9 cellular contexts compared by ENCODE assay signal in the genomic region with DNA sequence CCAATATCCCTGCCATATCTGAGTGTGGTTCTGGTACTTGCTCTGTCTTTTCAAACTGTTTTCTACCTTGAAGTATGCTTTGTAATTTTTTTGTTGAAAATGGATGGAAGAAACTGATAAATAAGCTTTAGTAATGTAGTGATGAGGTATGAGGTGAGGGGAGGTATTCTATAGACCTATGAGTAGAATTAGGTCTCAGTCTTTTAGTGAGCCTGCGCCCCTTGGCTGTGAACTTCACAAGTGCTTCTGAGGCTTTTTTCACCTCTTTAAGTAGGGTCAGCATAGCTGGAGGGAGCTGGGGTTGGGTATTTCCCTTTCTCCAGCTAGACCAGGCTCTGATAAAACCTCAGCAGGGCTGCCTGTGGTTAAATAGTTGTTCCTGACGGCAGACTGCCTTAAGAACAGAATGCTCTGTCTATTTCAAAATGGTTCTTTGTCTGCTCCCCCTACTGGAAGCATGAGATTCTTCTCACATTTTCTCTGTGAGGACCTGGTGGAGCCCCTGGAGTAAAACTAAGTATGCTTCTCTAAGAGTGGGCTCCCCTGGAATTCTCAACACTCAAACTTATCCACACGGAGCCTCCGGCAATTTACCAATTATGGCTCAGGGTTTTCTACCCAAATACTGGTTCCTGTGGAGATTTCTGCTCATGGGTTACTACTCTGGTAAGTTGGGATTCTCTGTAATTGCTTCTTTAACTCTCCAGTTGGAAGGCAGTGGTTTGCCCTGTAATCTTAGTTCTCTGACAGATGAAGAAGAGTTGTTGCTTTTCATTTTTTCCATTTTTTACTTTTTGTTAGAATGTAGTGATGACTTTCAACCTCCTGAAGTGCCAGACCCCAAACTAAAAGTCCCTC. TPM values are rescaled to one million over a fixed set of nuclear protein-coding genes. Genes with fewer than 3 reads are reported as not detected.
A peak's percentile ranks its signal among the peaks of the same experiment; 100 is the strongest.
DNase-seq lines count a peak whose midpoint lies in the region; ATAC-seq and TF ChIP-seq lines count a peak whose summit lies in the region.
"Had no signal": no experiment of that assay in that cellular context is flagged by ENCODE, and none has a peak within 500 bp of the region (broad histone marks: within the 10 kb centered on the region; RNA-seq: fewer than 3 reads in every experiment).

No MANE protein-coding gene starts in this region.

- H3K4me3 ChIP-seq in GM23338: no peak overlapping the region
- no peak overlapping the region for H3K4me3 ChIP-seq in Peyer's patch
- H3K4me3 ChIP-seq in neural cell (ENCODE audit: low read length): no peak overlapping the region

- H2AFZ ChIP-seq in GM23338 (peak overlapping the region; percentile 75; the same call in 1 of the 2 replicates), neural cell (ENCODE audit: low read depth, low read length) (no peak overlapping the region)

- H3K79me2 ChIP-seq in GM23338 (replicated peaks; ENCODE audit: insufficient read depth) (no peaks in the 10 kb centered on the region), neural cell (replicated peaks; ENCODE audit: insufficient read depth, low read length) (no peaks in the 10 kb centered on the region)

- H3K36me3 ChIP-seq in GM23338 (ENCODE audit: insufficient read depth) (no peaks in the 10 kb centered on the region), Peyer's patch (no peaks in the 10 kb centered on the region), neural cell (ENCODE audit: insufficient read depth, low read length) (no peaks in the 10 kb centered on the region)

- peak; percentile 56 to 62 for TF ChIP-seq CTCF in GM23338 (conservative IDR thresholded peaks at IDR 0.05; ENCODE audit: low read depth in 2 of 2)
- TF ChIP-seq CTCF in Peyer's patch (IDR thresholded peaks at IDR 0.05): peak in 4 of 6 experiments; percentile 24 to 60 (median 50)
- peak; percentile 53 for TF ChIP-seq CTCF in neural cell (IDR thresholded peaks at IDR 0.05; ENCODE audit: poor library complexity, severe bottlenecking)

- TF ChIP-seq EP300 in neural cell (conservative IDR thresholded peaks at IDR 0.05; ENCODE audit: poor library complexity, severe bottlenecking): no peak

- no peak overlapping the region for H3K4me3 Mint-ChIP-seq in GM23338

- no peaks in the 10 kb centered on the region for H3K9me3 ChIP-seq in Peyer's patch
- no peaks in the 10 kb centered on the region for H3K9me3 ChIP-seq in neural cell (ENCODE audit: low read length)

- H3F3A ChIP-seq in GM23338 (replicated peaks; ENCODE audit: low read depth): no peaks in the 10 kb centered on the region
- no peaks in the 10 kb centered on the region for H3F3A ChIP-seq in neural cell (ENCODE audit: insufficient read depth, low read length, poor library complexity, severe bottlenecking)

- H3K27me3 Mint-ChIP-seq in GM23338 (ENCODE audit: insufficient read depth, low read depth, poor library complexity): no peaks in the 10 kb centered on the region

- 0 out of 3 replicates have a peak, but pooled peaks cover 7% of the 10 kb centered on the region for H3K36me3 Mint-ChIP-seq in GM23338 (ENCODE audit: low read depth)

- peak; percentile 10 for TF ChIP-seq RAD21 in neural cell (conservative IDR thresholded peaks at IDR 0.05)

- peak; percentile 98 for ATAC-seq in GM23338
- peak; percentile 46 for ATAC-seq in esophagus mucosa
- no peak for ATAC-seq in HG02759 (IDR thresholded peaks at IDR 0.05; ENCODE audit: unreplicated experiment)
- no peak for ATAC-seq in GM18909 (IDR thresholded peaks at IDR 0.05; ENCODE audit: poor library complexity, unreplicated experiment)

- peaks cover 13% of the 10 kb centered on the region for H3K9me3 Mint-ChIP-seq in GM23338

- no peaks in the 10 kb centered on the region for H3K4me1 Mint-ChIP-seq in GM23338

- H4K20me1 ChIP-seq in GM23338 (replicated peaks; ENCODE audit: insufficient read depth) (no peaks in the 10 kb centered on the region), neural cell (ENCODE audit: insufficient read depth) (no peaks in the 10 kb centered on the region)

- DNase-seq in AG08395 (ENCODE audit: low spot score) (peak; percentile 74), GM23338 (ENCODE audit: low spot score) (peak; percentile 80), Peyer's patch (peak in 1 of 3 donors; percentile 41), nucleus accumbens (lab: John Stamatoyannopoulos, UW) (no peak)

- H3K27me3 ChIP-seq in GM23338 (ENCODE audit: insufficient read depth) (no peaks in the 10 kb centered on the region), Peyer's patch (no peaks in the 10 kb centered on the region), neural cell (ENCODE audit: insufficient read depth, low read depth, low read length) (no peaks in the 10 kb centered on the region)

- H3K4me2 ChIP-seq in GM23338: no peak overlapping the region
- no peak overlapping the region for H3K4me2 ChIP-seq in neural cell (ENCODE audit: low read length)

- H3K9me2 ChIP-seq in GM23338 (ENCODE audit: insufficient read depth) (peaks cover 4% of the 10 kb centered on the region; the same call in 1 of the 2 replicates), neural cell (ENCODE audit: insufficient read depth, low read length) (no peaks in the 10 kb centered on the region)

- no peak for TF ChIP-seq POLR2A in Peyer's patch (IDR thresholded peaks at IDR 0.05)

- no peak overlapping the region for H3K27ac ChIP-seq in GM23338 (ENCODE audit: low read depth)
- H3K27ac ChIP-seq in Peyer's patch: no peak overlapping the region
- no peak overlapping the region for H3K27ac ChIP-seq in neural cell (ENCODE audit: low read length)

- H3K9ac ChIP-seq in neural cell (ENCODE audit: low read length): no peak overlapping the region

- no peak overlapping the region for H3K27ac Mint-ChIP-seq in GM23338

- H3K4me1 ChIP-seq in GM23338 (ENCODE audit: insufficient read depth): no peaks in the 10 kb centered on the region
- no peaks in the 10 kb centered on the region for H3K4me1 ChIP-seq in Peyer's patch

TF ChIP-seq in GM23338, 12 proteins besides CTCF, POLR2A, EP300 and RAD21 (continues in another document):
- TF ChIP-seq JUNB (IDR thresholded peaks at IDR 0.05; ENCODE audit: unreplicated experiment) (no peak), ZNF331 (CRISPR knock-in tag; IDR thresholded peaks at IDR 0.05; ENCODE audit: low read depth) (no peak)
- TF ChIP-seq, protein P1, sequence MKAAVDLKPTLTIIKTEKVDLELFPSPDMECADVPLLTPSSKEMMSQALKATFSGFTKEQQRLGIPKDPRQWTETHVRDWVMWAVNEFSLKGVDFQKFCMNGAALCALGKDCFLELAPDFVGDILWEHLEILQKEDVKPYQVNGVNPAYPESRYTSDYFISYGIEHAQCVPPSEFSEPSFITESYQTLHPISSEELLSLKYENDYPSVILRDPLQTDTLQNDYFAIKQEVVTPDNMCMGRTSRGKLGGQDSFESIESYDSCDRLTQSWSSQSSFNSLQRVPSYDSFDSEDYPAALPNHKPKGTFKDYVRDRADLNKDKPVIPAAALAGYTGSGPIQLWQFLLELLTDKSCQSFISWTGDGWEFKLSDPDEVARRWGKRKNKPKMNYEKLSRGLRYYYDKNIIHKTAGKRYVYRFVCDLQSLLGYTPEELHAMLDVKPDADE (IDR thresholded peaks at IDR 0.05): no peak

TF ChIP-seq in neural cell, 6 proteins besides CTCF, POLR2A, EP300 and RAD21:
- TF ChIP-seq, protein P2, sequence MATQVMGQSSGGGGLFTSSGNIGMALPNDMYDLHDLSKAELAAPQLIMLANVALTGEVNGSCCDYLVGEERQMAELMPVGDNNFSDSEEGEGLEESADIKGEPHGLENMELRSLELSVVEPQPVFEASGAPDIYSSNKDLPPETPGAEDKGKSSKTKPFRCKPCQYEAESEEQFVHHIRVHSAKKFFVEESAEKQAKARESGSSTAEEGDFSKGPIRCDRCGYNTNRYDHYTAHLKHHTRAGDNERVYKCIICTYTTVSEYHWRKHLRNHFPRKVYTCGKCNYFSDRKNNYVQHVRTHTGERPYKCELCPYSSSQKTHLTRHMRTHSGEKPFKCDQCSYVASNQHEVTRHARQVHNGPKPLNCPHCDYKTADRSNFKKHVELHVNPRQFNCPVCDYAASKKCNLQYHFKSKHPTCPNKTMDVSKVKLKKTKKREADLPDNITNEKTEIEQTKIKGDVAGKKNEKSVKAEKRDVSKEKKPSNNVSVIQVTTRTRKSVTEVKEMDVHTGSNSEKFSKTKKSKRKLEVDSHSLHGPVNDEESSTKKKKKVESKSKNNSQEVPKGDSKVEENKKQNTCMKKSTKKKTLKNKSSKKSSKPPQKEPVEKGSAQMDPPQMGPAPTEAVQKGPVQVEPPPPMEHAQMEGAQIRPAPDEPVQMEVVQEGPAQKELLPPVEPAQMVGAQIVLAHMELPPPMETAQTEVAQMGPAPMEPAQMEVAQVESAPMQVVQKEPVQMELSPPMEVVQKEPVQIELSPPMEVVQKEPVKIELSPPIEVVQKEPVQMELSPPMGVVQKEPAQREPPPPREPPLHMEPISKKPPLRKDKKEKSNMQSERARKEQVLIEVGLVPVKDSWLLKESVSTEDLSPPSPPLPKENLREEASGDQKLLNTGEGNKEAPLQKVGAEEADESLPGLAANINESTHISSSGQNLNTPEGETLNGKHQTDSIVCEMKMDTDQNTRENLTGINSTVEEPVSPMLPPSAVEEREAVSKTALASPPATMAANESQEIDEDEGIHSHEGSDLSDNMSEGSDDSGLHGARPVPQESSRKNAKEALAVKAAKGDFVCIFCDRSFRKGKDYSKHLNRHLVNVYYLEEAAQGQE (IDR thresholded peaks at IDR 0.05; ENCODE audit: borderline replicate concordance): no peak
- TF ChIP-seq SMC3 (conservative IDR thresholded peaks at IDR 0.05; ENCODE audit: poor library complexity): peak; percentile 17
TF ChIP-seq in neural cell: peak in this region for 1.

RNA-seq across cellular contexts. Expression of gene KRT5, which starts 13.1 kb away (rescaled TPM):
- total RNA-seq in GM23338 (2014; rRNA removed; shearing (Covaris generic)): not detected in 2 replicates
- polyA plus RNA-seq in GM23338 (2016; fragmentation: Nextera tagmentation; extraction: Ambion mirVana): not detected in 2 replicates
- total RNA-seq in Peyer's patch: 1 to 10 TPM in 2 of 4 donors, under 1 TPM in 1, not detected in 1; 0.94 to 9.9 (median 5.9) TPM
- total RNA-seq in esophagus mucosa: 11,855 TPM
- polyA plus RNA-seq in neural cell: not detected in 2 replicates
- not detected in 2 replicates for polyA minus RNA-seq in neural cell

RNA-seq across cellular contexts. Expression of gene KRT6A, which starts 14.0 kb away (rescaled TPM):
- total RNA-seq in GM23338 (2014; rRNA removed; shearing (Covaris generic)): not detected in 2 replicates
- polyA plus RNA-seq in GM23338 (2016; fragmentation: Nextera tagmentation; extraction: Ambion mirVana) (not detected in 2 replicates), neural cell (not detected in 2 replicates)
- total RNA-seq in Peyer's patch (1 to 10 TPM in 2 of 4 donors, not detected in 2; 1.7 to 2.3 TPM), esophagus mucosa (18,870 TPM)
- not detected in 2 replicates for polyA minus RNA-seq in neural cell
- total RNA-seq: dermis microvascular lymphatic vessel endothelial cell had no signal

RNA-seq across cellular contexts. Expression of gene KRT6C, which starts 33.5 kb away (rescaled TPM):
- total RNA-seq in GM23338 (2014; rRNA removed; shearing (Covaris generic)): not detected in 2 replicates
- polyA plus RNA-seq in GM23338 (2016; fragmentation: Nextera tagmentation; extraction: Ambion mirVana) (not detected in 2 replicates), neural cell (not detected in 2 replicates)
- total RNA-seq in Peyer's patch (under 1 TPM in 1 of 4 donors, not detected in 3; 0.67 TPM), esophagus mucosa (2,886 TPM)
- not detected in 2 replicates for polyA minus RNA-seq in neural cell
- total RNA-seq: dermis microvascular lymphatic vessel endothelial cell had no signal

RNA-seq across cellular contexts. Expression of gene KRT71, which starts 45.9 kb away (rescaled TPM):
- not detected in 2 replicates for total RNA-seq in GM23338 (2014; rRNA removed; shearing (Covaris generic))
- polyA plus RNA-seq in GM23338 (2016; fragmentation: Nextera tagmentation; extraction: Ambion mirVana) (not detected in 2 replicates), neural cell (not detected in 2 replicates)
- total RNA-seq in Peyer's patch (not detected), esophagus mucosa (not detected)
- not detected in 2 replicates for polyA minus RNA-seq in neural cell
- total RNA-seq: dermis microvascular lymphatic vessel endothelial cell had no signal

RNA-seq across cellular contexts. Expression of gene KRT6B, which starts 55.1 kb away (rescaled TPM):
- not detected in 2 replicates for total RNA-seq in GM23338 (2014; rRNA removed; shearing (Covaris generic))
- not detected in 2 replicates for polyA plus RNA-seq in GM23338 (2016; fragmentation: Nextera tagmentation; extraction: Ambion mirVana)
- total RNA-seq in Peyer's patch: not detected
- total RNA-seq in esophagus mucosa: 2,496 TPM
- not detected in 2 replicates for polyA plus RNA-seq in neural cell
- polyA minus RNA-seq in neural cell: not detected in 2 replicates
- total RNA-seq: dermis microvascular lymphatic vessel endothelial cell had no signal

Comparison
In these comparisons a context has a peak if more than half of its experiments do, and no peak if none do; other contexts are left out.
1. DNase-seq: peak in AG08395 (single experiment) and GM23338 (single experiment); none in nucleus accumbens (0 of 56).
2. ATAC-seq: peak in GM23338 (single experiment) and esophagus mucosa (single experiment); none in HG02759 (single experiment) and GM18909 (single experiment).
3. RNA of gene KRT5, which starts 13.1 kb away (total RNA-seq): 11,855 TPM in esophagus mucosa (single experiment); 0.94 to 9.9 TPM in Peyer's patch and not detected in GM23338; every median in the first group is over 1,000 times any median in the second.
4. RNA of gene KRT6A, which starts 14.0 kb away (total RNA-seq): 18,870 TPM in esophagus mucosa (single experiment); 1.7 to 2.3 TPM in Peyer's patch and not detected in GM23338; every median in the first group is over 1,000 times any median in the second.
5. RNA of gene KRT6C, which starts 33.5 kb away (total RNA-seq): 2,886 TPM in esophagus mucosa (single experiment); not detected in GM23338 and 0.67 TPM in Peyer's patch; every median in the first group is over 1,000 times any median in the second.
6. Peak in every context shown above with its lines, with median percentiles within 50 percentile points of each other: CTCF ChIP-seq.